ENCODE assay signal across 1 cellular context in genomic region chr14:20798932-20799331, GRCh38.
TF ChIP-seq lines count a peak whose summit lies in the region.

No MANE protein-coding gene starts in this region.

TF ChIP-seq in GM23338, 12 proteins besides CTCF, POLR2A, EP300 and RAD21 (continued from another document):
- TF ChIP-seq NANOG (IDR thresholded peaks at IDR 0.05; ENCODE audit: borderline replicate concordance) = no peak
- no peak for TF ChIP-seq CREB1 (CRISPR knock-in tag; IDR thresholded peaks at IDR 0.05; ENCODE audit: low read depth)
- TF ChIP-seq EZH2 (IDR thresholded peaks at IDR 0.05; ENCODE audit: low read depth, unreplicated experiment) = no peak
- no peak for TF ChIP-seq ETS1 (IDR thresholded peaks at IDR 0.05)
- TF ChIP-seq JUNB (IDR thresholded peaks at IDR 0.05; ENCODE audit: unreplicated experiment) = no peak
- TF ChIP-seq EZH2phosphoT487 (IDR thresholded peaks at IDR 0.05; ENCODE audit: unreplicated experiment) = no peak
- TF ChIP-seq ZNF462 (CRISPR knock-in tag; IDR thresholded peaks at IDR 0.05) = no peak
TF ChIP-seq in GM23338: peak in this region for 0.
